ENCODE assay signal across 1 cellular context in genomic region chr3:58299839-58300516, GRCh38.
TF ChIP-seq lines count a peak whose summit lies in the region.

No MANE protein-coding gene starts in this region.

TF ChIP-seq in K562, 482 proteins besides CTCF, POLR2A, EP300 and RAD21:
- no peak for TF ChIP-seq CREBBP (IDR thresholded peaks at IDR 0.05; ENCODE audit: low read depth, low read length)
- TF ChIP-seq, protein P1, sequence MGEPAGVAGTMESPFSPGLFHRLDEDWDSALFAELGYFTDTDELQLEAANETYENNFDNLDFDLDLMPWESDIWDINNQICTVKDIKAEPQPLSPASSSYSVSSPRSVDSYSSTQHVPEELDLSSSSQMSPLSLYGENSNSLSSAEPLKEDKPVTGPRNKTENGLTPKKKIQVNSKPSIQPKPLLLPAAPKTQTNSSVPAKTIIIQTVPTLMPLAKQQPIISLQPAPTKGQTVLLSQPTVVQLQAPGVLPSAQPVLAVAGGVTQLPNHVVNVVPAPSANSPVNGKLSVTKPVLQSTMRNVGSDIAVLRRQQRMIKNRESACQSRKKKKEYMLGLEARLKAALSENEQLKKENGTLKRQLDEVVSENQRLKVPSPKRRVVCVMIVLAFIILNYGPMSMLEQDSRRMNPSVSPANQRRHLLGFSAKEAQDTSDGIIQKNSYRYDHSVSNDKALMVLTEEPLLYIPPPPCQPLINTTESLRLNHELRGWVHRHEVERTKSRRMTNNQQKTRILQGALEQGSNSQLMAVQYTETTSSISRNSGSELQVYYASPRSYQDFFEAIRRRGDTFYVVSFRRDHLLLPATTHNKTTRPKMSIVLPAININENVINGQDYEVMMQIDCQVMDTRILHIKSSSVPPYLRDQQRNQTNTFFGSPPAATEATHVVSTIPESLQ (CRISPR knock-in tag; IDR thresholded peaks at IDR 0.05): no peak
- no peak for TF ChIP-seq TAF7 (tag; IDR thresholded peaks at IDR 0.05)
- no peak for TF ChIP-seq ZBTB17 (CRISPR knock-in tag; IDR thresholded peaks at IDR 0.05)
- TF ChIP-seq, protein P2, sequence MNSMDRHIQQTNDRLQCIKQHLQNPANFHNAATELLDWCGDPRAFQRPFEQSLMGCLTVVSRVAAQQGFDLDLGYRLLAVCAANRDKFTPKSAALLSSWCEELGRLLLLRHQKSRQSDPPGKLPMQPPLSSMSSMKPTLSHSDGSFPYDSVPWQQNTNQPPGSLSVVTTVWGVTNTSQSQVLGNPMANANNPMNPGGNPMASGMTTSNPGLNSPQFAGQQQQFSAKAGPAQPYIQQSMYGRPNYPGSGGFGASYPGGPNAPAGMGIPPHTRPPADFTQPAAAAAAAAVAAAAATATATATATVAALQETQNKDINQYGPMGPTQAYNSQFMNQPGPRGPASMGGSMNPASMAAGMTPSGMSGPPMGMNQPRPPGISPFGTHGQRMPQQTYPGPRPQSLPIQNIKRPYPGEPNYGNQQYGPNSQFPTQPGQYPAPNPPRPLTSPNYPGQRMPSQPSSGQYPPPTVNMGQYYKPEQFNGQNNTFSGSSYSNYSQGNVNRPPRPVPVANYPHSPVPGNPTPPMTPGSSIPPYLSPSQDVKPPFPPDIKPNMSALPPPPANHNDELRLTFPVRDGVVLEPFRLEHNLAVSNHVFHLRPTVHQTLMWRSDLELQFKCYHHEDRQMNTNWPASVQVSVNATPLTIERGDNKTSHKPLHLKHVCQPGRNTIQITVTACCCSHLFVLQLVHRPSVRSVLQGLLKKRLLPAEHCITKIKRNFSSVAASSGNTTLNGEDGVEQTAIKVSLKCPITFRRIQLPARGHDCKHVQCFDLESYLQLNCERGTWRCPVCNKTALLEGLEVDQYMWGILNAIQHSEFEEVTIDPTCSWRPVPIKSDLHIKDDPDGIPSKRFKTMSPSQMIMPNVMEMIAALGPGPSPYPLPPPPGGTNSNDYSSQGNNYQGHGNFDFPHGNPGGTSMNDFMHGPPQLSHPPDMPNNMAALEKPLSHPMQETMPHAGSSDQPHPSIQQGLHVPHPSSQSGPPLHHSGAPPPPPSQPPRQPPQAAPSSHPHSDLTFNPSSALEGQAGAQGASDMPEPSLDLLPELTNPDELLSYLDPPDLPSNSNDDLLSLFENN (IDR thresholded peaks at IDR 0.05; ENCODE audit: low read depth in 2 of 2, low read length in 2 of 2): no peak
- no peak for TF ChIP-seq RBM14 (IDR thresholded peaks at IDR 0.05; ENCODE audit: borderline replicate concordance, insufficient read depth, low read depth, low read length)
- no peak for TF ChIP-seq TAF15 (IDR thresholded peaks at IDR 0.05; ENCODE audit: low read depth, low read length)
- no peak for TF ChIP-seq JUND (IDR thresholded peaks at IDR 0.05; ENCODE audit: borderline replicate concordance, low read depth, low read length)
- no peak for TF ChIP-seq JUND (tag; IDR thresholded peaks at IDR 0.05; ENCODE audit: borderline replicate concordance, low read depth, low read length)
- no peak for TF ChIP-seq ARHGAP35 (IDR thresholded peaks at IDR 0.05; ENCODE audit: partially characterized antibody)
